ENCODE assay signal across 8 cellular contexts in genomic region chr9:124286292-124286931, GRCh38. TPM values are rescaled to one million over a fixed set of nuclear protein-coding genes. Genes with fewer than 3 reads are reported as not detected.
DNase-seq lines count a peak whose midpoint lies in the region; ATAC-seq and TF ChIP-seq lines count a peak whose summit lies in the region.

No MANE protein-coding gene starts in this region.

- no peak for DNase-seq in left ventricle myocardium inferior
- DNase-seq in cardiac septum (ENCODE audit: low spot score): no peak
- peak; percentile 64 to 76 for DNase-seq in activated CD4-positive, alpha-beta T cell treated with anti-CD3 and anti-CD28 coated beads, Interleukin-2, amount 50 U/mL, for 48 hours
- DNase-seq in fibroblast of peridontal ligament (ENCODE audit: extremely low read depth): peak; percentile 89
- DNase-seq in stimulated activated CD4-positive, alpha-beta T cell treated with anti-CD3 and anti-CD28 coated beads, Interleukin-15, amount 100 ng/mL, for 24 hours: peak; percentile 77
- no peak for DNase-seq in superior temporal gyrus (ENCODE audit: extremely low spot score)
- DNase-seq in inferior parietal cortex (ENCODE audit: extremely low spot score): no peak

- TF ChIP-seq CTCF in left ventricle myocardium inferior (IDR thresholded peaks at IDR 0.05; ENCODE audit: borderline replicate concordance): no peak

- peak overlapping the region; percentile 76 for H3K27ac ChIP-seq in left ventricle myocardium inferior (replicated peaks)

- no peak overlapping the region for H3K4me3 ChIP-seq in left ventricle myocardium inferior

- H3K36me3 ChIP-seq in left ventricle myocardium inferior: no peaks in the 10 kb centered on the region

- ATAC-seq in HG03159 (IDR thresholded peaks at IDR 0.05; ENCODE audit: unreplicated experiment): peak; percentile 37

- no peaks in the 10 kb centered on the region for H3K27me3 ChIP-seq in left ventricle myocardium inferior (ENCODE audit: low read depth)

- no peaks in the 10 kb centered on the region for H3K9me3 ChIP-seq in left ventricle myocardium inferior (replicated peaks)

- peaks cover 79% of the 10 kb centered on the region for H3K4me1 ChIP-seq in left ventricle myocardium inferior

- intact Hi-C loops in left ventricle myocardium inferior (cut with micrococcal nuclease) (no loop called here), cardiac septum (cut with DNase I) (no loop called here)

RNA-seq across cellular contexts. Expression of gene NEK6, which starts 28.7 kb away (rescaled TPM):
- total RNA-seq in left ventricle myocardium inferior: 8.7 TPM
- 11.6 TPM for total RNA-seq in cardiac septum

Comparison
In these comparisons a context has a peak if more than half of its experiments do, and no peak if none do; other contexts are left out.
1. DNase-seq: peak in activated CD4-positive, alpha-beta T cell treated with anti-CD3 and anti-CD28 coated beads, Interleukin-2, amount 50 U/mL, for 48 hours (2 of 2), fibroblast of peridontal ligament (single experiment) and stimulated activated CD4-positive, alpha-beta T cell treated with anti-CD3 and anti-CD28 coated beads, Interleukin-15, amount 100 ng/mL, for 24 hours (single experiment); none in left ventricle myocardium inferior (single experiment), cardiac septum (single experiment), superior temporal gyrus (single experiment) and inferior parietal cortex (single experiment).